In the genomic region with DNA sequence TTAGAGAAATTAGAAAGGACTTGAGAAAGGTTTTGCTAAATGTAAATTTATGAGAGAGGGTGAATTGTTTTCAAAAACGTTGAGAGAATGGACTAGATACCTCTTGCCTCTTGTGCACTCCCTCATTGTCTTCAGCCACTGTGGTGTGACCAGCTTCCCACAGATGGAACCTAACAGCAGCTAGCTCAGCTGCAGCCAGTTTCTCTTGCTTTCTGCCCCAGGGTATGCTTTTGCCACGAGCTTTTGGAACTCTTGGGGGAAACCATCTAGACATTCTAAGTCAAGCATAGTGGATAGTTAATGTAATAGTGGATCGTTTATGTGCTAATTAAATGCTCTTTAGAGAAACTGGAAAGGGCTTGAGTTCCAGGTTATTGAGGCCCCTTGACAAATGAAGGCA, we compare ENCODE assay signal across 22 cellular contexts.
"Had no signal": no experiment of that assay in that cellular context is flagged by ENCODE, and none has a peak within 500 bp of the region (broad histone marks: within the 10 kb centered on the region; RNA-seq: fewer than 3 reads in every experiment).

No MANE protein-coding gene starts in this region.

- ATAC-seq: foreskin keratinocyte; heart left ventricle; left lung; lower lobe of right lung; natural killer cell treated with Interleukin-12 subunit alpha and Interleukin-12 subunit beta and Interleukin-15 and Interleukin-18, amount 100 ng/mL, for 72 hours; psoas muscle; right lobe of liver; stimulated activated effector memory CD8-positive, alpha-beta T cell treated with anti-CD3 and anti-CD28 coated beads, Interleukin-12 subunit alpha, Interleukin-12 subunit beta, amount 100 ng/mL, for 72 hours; stimulated activated naive CD8-positive, alpha-beta T cell treated with anti-CD3 and anti-CD28 coated beads, Interleukin-15, Interleukin-2, amounts not matched to agents 100 U/mL and 50 U/mL, for 24 hours; upper lobe of right lung had no signal

- H3K27ac ChIP-seq: coronary artery, foreskin keratinocyte, heart left ventricle, left lung, lower lobe of right lung, psoas muscle, right lobe of liver, tibial nerve, upper lobe of right lung, vagina had no signal

- H3K4me1 ChIP-seq: foreskin keratinocyte, heart left ventricle, left lung, lower lobe of right lung, psoas muscle, right lobe of liver, tibial nerve, upper lobe of right lung, vagina had no signal

- DNase-seq: effector CD4-positive, alpha-beta T cell; endodermal cell; erythroblast; foreskin keratinocyte; heart left ventricle; hippocampal formation; left lung; lower lobe of right lung; midbrain; psoas muscle; retina; right lobe of liver; stimulated activated CD4-positive, alpha-beta T cell treated with anti-CD3 and anti-CD28 coated beads, Interleukin-4, amount 100 ng/mL, for 1 hour; stimulated activated CD8-positive, alpha-beta memory T cell treated with anti-CD3 and anti-CD28 coated beads, Interleukin-4, amount 100 ng/mL, for 48 hours; stimulated activated naive CD8-positive, alpha-beta T cell treated with anti-CD3 and anti-CD28 coated beads, Interleukin-15, Interleukin-2, amounts not matched to agents 100 U/mL and 50 U/mL, for 24 hours; upper lobe of right lung had no signal

- H3K36me3 ChIP-seq: heart left ventricle, left lung, lower lobe of right lung, right lobe of liver, tibial nerve, upper lobe of right lung, vagina had no signal

- H3K9me3 ChIP-seq: heart left ventricle, left lung, lower lobe of right lung, psoas muscle, right lobe of liver, tibial nerve, upper lobe of right lung, vagina had no signal

- H3K27me3 ChIP-seq: foreskin keratinocyte, heart left ventricle, left lung, right lobe of liver, tibial nerve, upper lobe of right lung, vagina had no signal

- FAIRE-seq: endothelial cell of umbilical vein had no signal

- H3K4me3 ChIP-seq: coronary artery, heart left ventricle, left lung, lower lobe of right lung, psoas muscle, right lobe of liver, tibial nerve, upper lobe of right lung, vagina had no signal
